1 cellular context compared by ENCODE assay signal in the genomic region with DNA sequence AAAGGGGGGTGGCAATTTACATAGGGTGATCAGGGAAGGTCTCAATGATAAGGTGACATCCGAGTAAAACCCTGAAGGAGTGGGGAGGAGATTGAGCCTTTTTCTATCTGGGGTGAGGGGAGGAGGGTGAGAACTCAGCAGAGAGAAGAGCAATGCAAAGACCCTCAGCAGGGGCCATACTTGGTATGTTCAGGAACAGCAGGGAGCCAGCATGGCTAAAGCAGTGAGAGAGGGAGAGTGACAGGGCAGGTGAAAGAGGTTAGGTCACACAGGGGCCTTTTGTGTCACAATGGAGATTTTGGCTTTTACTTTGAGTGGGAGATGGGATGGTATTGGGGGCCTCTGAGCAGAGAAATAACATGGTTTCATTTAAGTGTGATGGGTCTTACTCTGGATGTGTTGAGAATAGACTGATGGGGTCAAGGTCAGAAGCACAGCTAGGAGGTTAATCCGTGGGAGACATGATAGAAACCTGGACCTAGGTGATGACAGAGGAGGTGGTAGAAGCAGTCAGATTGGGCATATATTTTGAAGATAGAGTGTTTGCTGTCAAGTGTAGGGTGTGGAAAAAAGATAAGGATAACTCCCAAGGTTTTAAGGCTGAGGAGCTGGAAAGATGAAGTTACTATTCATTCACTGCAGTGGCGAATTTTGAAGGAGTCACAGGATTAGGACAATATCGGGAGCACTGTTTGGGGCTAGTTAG.
TF ChIP-seq lines count a peak whose summit lies in the region.

No MANE protein-coding gene starts in this region.

TF ChIP-seq in K562, 482 proteins besides CTCF, POLR2A, EP300 and RAD21 (continues in another document):
- TF ChIP-seq TRIM28 (IDR thresholded peaks at IDR 0.05) (no peak), E2F3 (CRISPR knock-in tag; IDR thresholded peaks at IDR 0.05) (no peak), ZNF668 (CRISPR knock-in tag; IDR thresholded peaks at IDR 0.05) (no peak), HDAC1 (IDR thresholded peaks at IDR 0.05) (peak in 1 of 2 experiments; percentile 78; a peak in 2 of 4 replicates), CBFA2T2 (conservative IDR thresholded peaks at IDR 0.05) (peak; percentile 71), MXI1 (IDR thresholded peaks at IDR 0.05; ENCODE audit: low read depth, low read length) (no peak), TAF1 (IDR thresholded peaks at IDR 0.05; ENCODE audit: control insufficient read depth, extremely low read depth, insufficient read depth, low read length, severe bottlenecking) (no peak), HMGN3 (IDR thresholded peaks at IDR 0.05; ENCODE audit: borderline replicate concordance, extremely low read depth, insufficient read length, low read depth, low read length) (no peak), NR3C1 (CRISPR knock-in tag; IDR thresholded peaks at IDR 0.05) (no peak), ZNF408 (CRISPR knock-in tag; IDR thresholded peaks at IDR 0.05; ENCODE audit: low read depth) (no peak), MEF2D (tag; conservative IDR thresholded peaks at IDR 0.05; ENCODE audit: low read depth) (no peak), TCF3 (CRISPR knock-in tag; IDR thresholded peaks at IDR 0.05) (peak; percentile 56), NR2C1 (IDR thresholded peaks at IDR 0.05) (no peak; the same call in 1 of the 2 replicates), NR2C1 (tag; IDR thresholded peaks at IDR 0.05) (peak; percentile 45), CREM (IDR thresholded peaks at IDR 0.05; ENCODE audit: low read depth) (no peak), BCOR (IDR thresholded peaks at IDR 0.05) (no peak), ZEB2 (IDR thresholded peaks at IDR 0.05) (peak; percentile 85), LEF1 (IDR thresholded peaks at IDR 0.05) (0 out of 2 replicates have a peak, but pooled peaks have one; percentile 53), HNRNPLL (IDR thresholded peaks at IDR 0.05; ENCODE audit: low read depth, low read length, poor library complexity, severe bottlenecking) (no peak), RUNX1 (IDR thresholded peaks at IDR 0.05; ENCODE audit: low read depth) (no peak), ZNF589 (CRISPR knock-in tag; IDR thresholded peaks at IDR 0.05; ENCODE audit: low read depth) (no peak), ARHGAP35 (IDR thresholded peaks at IDR 0.05; ENCODE audit: partially characterized antibody) (peak; percentile 71), SMARCA4 (IDR thresholded peaks at IDR 0.05) (peak; percentile 51; the same call in 1 of the 2 replicates), TAL1 (IDR thresholded peaks at IDR 0.05) (peak; percentile 61), IRF2 (CRISPR knock-in tag; IDR thresholded peaks at IDR 0.05) (no peak), ZNF316 (IDR thresholded peaks at IDR 0.05) (0 out of 2 replicates have a peak, but pooled peaks have one; percentile 46), POU5F1 (IDR thresholded peaks at IDR 0.05; ENCODE audit: borderline replicate concordance, low read depth, low read length, partially characterized antibody) (no peak), PHTF2 (CRISPR knock-in tag; IDR thresholded peaks at IDR 0.05) (no peak), ESRRA (IDR thresholded peaks at IDR 0.05; ENCODE audit: borderline replicate concordance, low read depth) (peak; percentile 85), ZNF274 (IDR thresholded peaks at IDR 0.05; ENCODE audit: borderline replicate concordance, low read depth, low read length) (no peak), MEIS2 (IDR thresholded peaks at IDR 0.05; ENCODE audit: partially characterized antibody) (peak; percentile 97), RCOR1 (IDR thresholded peaks at IDR 0.05; ENCODE audit: borderline replicate concordance in 1 of 2, low read depth in 2 of 2, low read length in 2 of 2) (peak in 1 of 2 experiments; percentile 73; a peak in 2 of 4 replicates), TGIF2 (CRISPR knock-in tag; IDR thresholded peaks at IDR 0.05) (no peak), ZNF311 (CRISPR knock-in tag; IDR thresholded peaks at IDR 0.05) (no peak), NFIX (CRISPR knock-in tag; IDR thresholded peaks at IDR 0.05; ENCODE audit: low read depth) (no peak), SIX5 (IDR thresholded peaks at IDR 0.05; ENCODE audit: borderline replicate concordance in 1 of 2, insufficient read depth in 1 of 2, low read depth in 1 of 2, low read length in 2 of 2) (no peak), MTA2 (IDR thresholded peaks at IDR 0.05; ENCODE audit: low read depth) (0 out of 2 replicates have a peak, but pooled peaks have one; percentile 23), FOXJ3 (CRISPR knock-in tag; IDR thresholded peaks at IDR 0.05) (no peak), OTX1 (CRISPR knock-in tag; IDR thresholded peaks at IDR 0.05) (no peak), ZNF253 (CRISPR knock-in tag; conservative IDR thresholded peaks at IDR 0.05) (no peak), NCOR1 (IDR thresholded peaks at IDR 0.05) (peak; percentile 38; the same call in 1 of the 2 replicates), TBL1XR1 (IDR thresholded peaks at IDR 0.05; ENCODE audit: low read length in 2 of 2) (no peak), KDM1A (IDR thresholded peaks at IDR 0.05) (peak; percentile 91 to 94), KAT8 (IDR thresholded peaks at IDR 0.05; ENCODE audit: low read depth) (no peak), CEBPB (tag; IDR thresholded peaks at IDR 0.05) (no peak), MYBL2 (IDR thresholded peaks at IDR 0.05; ENCODE audit: low read depth) (no peak), MYBL2 (CRISPR knock-in tag; IDR thresholded peaks at IDR 0.05; ENCODE audit: borderline replicate concordance) (no peak), ARID1B (IDR thresholded peaks at IDR 0.05) (peak; percentile 76), ZNF232 (CRISPR knock-in tag; IDR thresholded peaks at IDR 0.05) (no peak), DPF2 (IDR thresholded peaks at IDR 0.05) (peak; percentile 57; the same call in 1 of the 2 replicates), CTBP1 (IDR thresholded peaks at IDR 0.05; ENCODE audit: borderline replicate concordance) (peak; percentile 65; the same call in 1 of the 2 replicates), TEAD4 (IDR thresholded peaks at IDR 0.05; ENCODE audit: low read length) (peak; percentile 55; the same call in 1 of the 2 replicates), TEAD4 (CRISPR knock-in tag; IDR thresholded peaks at IDR 0.05; ENCODE audit: borderline replicate concordance) (no peak), POLR2H (tag; IDR thresholded peaks at IDR 0.05; ENCODE audit: low read depth) (no peak), STAT5B (CRISPR knock-in tag; IDR thresholded peaks at IDR 0.05) (no peak), ZNF764 (CRISPR knock-in tag; IDR thresholded peaks at IDR 0.05; ENCODE audit: low read depth) (no peak), ZFP36 (IDR thresholded peaks at IDR 0.05; ENCODE audit: low read depth, low read length, partially characterized antibody) (no peak)
- TF ChIP-seq, protein P1, sequence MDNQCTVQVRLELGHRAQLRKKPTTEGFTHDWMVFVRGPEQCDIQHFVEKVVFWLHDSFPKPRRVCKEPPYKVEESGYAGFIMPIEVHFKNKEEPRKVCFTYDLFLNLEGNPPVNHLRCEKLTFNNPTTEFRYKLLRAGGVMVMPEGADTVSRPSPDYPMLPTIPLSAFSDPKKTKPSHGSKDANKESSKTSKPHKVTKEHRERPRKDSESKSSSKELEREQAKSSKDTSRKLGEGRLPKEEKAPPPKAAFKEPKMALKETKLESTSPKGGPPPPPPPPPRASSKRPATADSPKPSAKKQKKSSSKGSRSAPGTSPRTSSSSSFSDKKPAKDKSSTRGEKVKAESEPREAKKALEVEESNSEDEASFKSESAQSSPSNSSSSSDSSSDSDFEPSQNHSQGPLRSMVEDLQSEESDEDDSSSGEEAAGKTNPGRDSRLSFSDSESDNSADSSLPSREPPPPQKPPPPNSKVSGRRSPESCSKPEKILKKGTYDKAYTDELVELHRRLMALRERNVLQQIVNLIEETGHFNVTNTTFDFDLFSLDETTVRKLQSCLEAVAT (IDR thresholded peaks at IDR 0.05) = no peak
- TF ChIP-seq, protein P2, sequence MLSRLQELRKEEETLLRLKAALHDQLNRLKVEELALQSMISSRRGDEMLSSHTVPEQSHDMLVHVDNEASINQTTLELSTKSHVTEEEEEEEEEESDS (CRISPR knock-in tag; IDR thresholded peaks at IDR 0.05) = no peak
- TF ChIP-seq, protein P3, sequence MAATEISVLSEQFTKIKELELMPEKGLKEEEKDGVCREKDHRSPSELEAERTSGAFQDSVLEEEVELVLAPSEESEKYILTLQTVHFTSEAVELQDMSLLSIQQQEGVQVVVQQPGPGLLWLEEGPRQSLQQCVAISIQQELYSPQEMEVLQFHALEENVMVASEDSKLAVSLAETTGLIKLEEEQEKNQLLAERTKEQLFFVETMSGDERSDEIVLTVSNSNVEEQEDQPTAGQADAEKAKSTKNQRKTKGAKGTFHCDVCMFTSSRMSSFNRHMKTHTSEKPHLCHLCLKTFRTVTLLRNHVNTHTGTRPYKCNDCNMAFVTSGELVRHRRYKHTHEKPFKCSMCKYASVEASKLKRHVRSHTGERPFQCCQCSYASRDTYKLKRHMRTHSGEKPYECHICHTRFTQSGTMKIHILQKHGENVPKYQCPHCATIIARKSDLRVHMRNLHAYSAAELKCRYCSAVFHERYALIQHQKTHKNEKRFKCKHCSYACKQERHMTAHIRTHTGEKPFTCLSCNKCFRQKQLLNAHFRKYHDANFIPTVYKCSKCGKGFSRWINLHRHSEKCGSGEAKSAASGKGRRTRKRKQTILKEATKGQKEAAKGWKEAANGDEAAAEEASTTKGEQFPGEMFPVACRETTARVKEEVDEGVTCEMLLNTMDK (IDR thresholded peaks at IDR 0.05; ENCODE audit: borderline replicate concordance, insufficient read depth, low read depth, low read length, poor library complexity, severe bottlenecking) = no peak
- TF ChIP-seq, protein P4, sequence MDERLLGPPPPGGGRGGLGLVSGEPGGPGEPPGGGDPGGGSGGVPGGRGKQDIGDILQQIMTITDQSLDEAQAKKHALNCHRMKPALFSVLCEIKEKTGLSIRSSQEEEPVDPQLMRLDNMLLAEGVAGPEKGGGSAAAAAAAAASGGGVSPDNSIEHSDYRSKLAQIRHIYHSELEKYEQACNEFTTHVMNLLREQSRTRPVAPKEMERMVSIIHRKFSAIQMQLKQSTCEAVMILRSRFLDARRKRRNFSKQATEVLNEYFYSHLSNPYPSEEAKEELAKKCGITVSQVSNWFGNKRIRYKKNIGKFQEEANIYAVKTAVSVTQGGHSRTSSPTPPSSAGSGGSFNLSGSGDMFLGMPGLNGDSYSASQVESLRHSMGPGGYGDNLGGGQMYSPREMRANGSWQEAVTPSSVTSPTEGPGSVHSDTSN (CRISPR knock-in tag; IDR thresholded peaks at IDR 0.05; ENCODE audit: low read depth) = no peak
- TF ChIP-seq, protein P4 (tag; conservative IDR thresholded peaks at IDR 0.05; ENCODE audit: low read depth) = peak; percentile 95
- TF ChIP-seq, protein P5, sequence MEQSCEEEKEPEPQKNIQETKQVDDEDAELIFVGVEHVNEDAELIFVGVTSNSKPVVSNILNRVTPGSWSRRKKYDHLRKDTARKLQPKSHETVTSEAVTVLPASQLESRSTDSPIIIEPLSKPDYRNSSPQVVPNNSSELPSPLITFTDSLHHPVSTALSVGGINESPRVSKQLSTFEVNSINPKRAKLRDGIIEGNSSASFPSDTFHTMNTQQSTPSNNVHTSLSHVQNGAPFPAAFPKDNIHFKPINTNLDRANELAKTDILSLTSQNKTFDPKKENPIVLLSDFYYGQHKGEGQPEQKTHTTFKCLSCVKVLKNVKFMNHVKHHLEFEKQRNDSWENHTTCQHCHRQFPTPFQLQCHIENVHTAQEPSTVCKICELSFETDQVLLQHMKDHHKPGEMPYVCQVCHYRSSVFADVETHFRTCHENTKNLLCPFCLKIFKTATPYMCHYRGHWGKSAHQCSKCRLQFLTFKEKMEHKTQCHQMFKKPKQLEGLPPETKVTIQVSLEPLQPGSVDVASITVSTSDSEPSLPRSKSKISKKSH (CRISPR knock-in tag; IDR thresholded peaks at IDR 0.05) = no peak
- TF ChIP-seq, protein P6, sequence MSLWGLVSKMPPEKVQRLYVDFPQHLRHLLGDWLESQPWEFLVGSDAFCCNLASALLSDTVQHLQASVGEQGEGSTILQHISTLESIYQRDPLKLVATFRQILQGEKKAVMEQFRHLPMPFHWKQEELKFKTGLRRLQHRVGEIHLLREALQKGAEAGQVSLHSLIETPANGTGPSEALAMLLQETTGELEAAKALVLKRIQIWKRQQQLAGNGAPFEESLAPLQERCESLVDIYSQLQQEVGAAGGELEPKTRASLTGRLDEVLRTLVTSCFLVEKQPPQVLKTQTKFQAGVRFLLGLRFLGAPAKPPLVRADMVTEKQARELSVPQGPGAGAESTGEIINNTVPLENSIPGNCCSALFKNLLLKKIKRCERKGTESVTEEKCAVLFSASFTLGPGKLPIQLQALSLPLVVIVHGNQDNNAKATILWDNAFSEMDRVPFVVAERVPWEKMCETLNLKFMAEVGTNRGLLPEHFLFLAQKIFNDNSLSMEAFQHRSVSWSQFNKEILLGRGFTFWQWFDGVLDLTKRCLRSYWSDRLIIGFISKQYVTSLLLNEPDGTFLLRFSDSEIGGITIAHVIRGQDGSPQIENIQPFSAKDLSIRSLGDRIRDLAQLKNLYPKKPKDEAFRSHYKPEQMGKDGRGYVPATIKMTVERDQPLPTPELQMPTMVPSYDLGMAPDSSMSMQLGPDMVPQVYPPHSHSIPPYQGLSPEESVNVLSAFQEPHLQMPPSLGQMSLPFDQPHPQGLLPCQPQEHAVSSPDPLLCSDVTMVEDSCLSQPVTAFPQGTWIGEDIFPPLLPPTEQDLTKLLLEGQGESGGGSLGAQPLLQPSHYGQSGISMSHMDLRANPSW (CRISPR knock-in tag; IDR thresholded peaks at IDR 0.05) = no peak
- TF ChIP-seq, protein P7, sequence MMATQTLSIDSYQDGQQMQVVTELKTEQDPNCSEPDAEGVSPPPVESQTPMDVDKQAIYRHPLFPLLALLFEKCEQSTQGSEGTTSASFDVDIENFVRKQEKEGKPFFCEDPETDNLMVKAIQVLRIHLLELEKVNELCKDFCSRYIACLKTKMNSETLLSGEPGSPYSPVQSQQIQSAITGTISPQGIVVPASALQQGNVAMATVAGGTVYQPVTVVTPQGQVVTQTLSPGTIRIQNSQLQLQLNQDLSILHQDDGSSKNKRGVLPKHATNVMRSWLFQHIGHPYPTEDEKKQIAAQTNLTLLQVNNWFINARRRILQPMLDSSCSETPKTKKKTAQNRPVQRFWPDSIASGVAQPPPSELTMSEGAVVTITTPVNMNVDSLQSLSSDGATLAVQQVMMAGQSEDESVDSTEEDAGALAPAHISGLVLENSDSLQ (IDR thresholded peaks at IDR 0.05) = peak; percentile 68; the same call in 1 of the 2 replicates
- TF ChIP-seq, protein P8, sequence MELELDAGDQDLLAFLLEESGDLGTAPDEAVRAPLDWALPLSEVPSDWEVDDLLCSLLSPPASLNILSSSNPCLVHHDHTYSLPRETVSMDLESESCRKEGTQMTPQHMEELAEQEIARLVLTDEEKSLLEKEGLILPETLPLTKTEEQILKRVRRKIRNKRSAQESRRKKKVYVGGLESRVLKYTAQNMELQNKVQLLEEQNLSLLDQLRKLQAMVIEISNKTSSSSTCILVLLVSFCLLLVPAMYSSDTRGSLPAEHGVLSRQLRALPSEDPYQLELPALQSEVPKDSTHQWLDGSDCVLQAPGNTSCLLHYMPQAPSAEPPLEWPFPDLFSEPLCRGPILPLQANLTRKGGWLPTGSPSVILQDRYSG (tag; conservative IDR thresholded peaks at IDR 0.05; ENCODE audit: low read depth) = no peak
